Comparison of ENCODE assay signal across 1 cellular context in genomic region chr21:37232274-37233018, GRCh38.
TF ChIP-seq lines count a peak whose summit lies in the region.

No MANE protein-coding gene starts in this region.

TF ChIP-seq in GM12878, 131 proteins besides CTCF, POLR2A, EP300 and RAD21 (continued from another document):
- TF ChIP-seq SP1 (IDR thresholded peaks at IDR 0.05; ENCODE audit: low read depth, low read length) (no peak), JUNB (IDR thresholded peaks at IDR 0.05) (0 out of 2 replicates have a peak, but pooled peaks have one; percentile 37), IKZF1 (conservative IDR thresholded peaks at IDR 0.05) (peak; percentile 89), CREB1 (IDR thresholded peaks at IDR 0.05; ENCODE audit: low read depth) (peak; percentile 32; the same call in 1 of the 2 replicates), MXI1 (IDR thresholded peaks at IDR 0.05; ENCODE audit: low read depth, low read length) (no peak), NR2F1 (conservative IDR thresholded peaks at IDR 0.05) (peak; percentile 91), PKNOX1 (IDR thresholded peaks at IDR 0.05) (no peak), MYC (IDR thresholded peaks at IDR 0.05; ENCODE audit: insufficient read depth, insufficient read length, insufficient replicate concordance, low read length, severe bottlenecking) (no peak), ASH2L (IDR thresholded peaks at IDR 0.05; ENCODE audit: borderline replicate concordance, low read depth) (no peak), DPF2 (IDR thresholded peaks at IDR 0.05) (0 out of 2 replicates have a peak, but pooled peaks have one; percentile 65), ZBTB4 (CRISPR knock-in tag; IDR thresholded peaks at IDR 0.05) (no peak), SREBF2 (IDR thresholded peaks at IDR 0.05; ENCODE audit: low read length) (no peak), ETV6 (conservative IDR thresholded peaks at IDR 0.05 in 1 of 2, IDR thresholded peaks at IDR 0.05 in 1 of 2; ENCODE audit: borderline replicate concordance in 1 of 2, low read depth in 1 of 2) (peak in 1 of 2 experiments; percentile 70; a peak in 2 of 4 replicates), TBL1XR1 (IDR thresholded peaks at IDR 0.05; ENCODE audit: low read depth, low read length) (no peak; the same call in 1 of the 2 replicates), CBFB (IDR thresholded peaks at IDR 0.05; ENCODE audit: low read depth) (no peak), RAD51 (IDR thresholded peaks at IDR 0.05) (no peak), SKIL (IDR thresholded peaks at IDR 0.05; ENCODE audit: low read depth, poor library complexity, severe bottlenecking) (peak; percentile 78), ELK1 (IDR thresholded peaks at IDR 0.05; ENCODE audit: low read depth, low read length) (no peak), IKZF2 (IDR thresholded peaks at IDR 0.05) (peak; percentile 88), NBN (IDR thresholded peaks at IDR 0.05) (no peak), MYB (IDR thresholded peaks at IDR 0.05; ENCODE audit: borderline replicate concordance, low read depth, low read length) (no peak), NFIC (IDR thresholded peaks at IDR 0.05; ENCODE audit: low read depth, low read length) (peak; percentile 67; the same call in 1 of the 2 replicates), SIX5 (IDR thresholded peaks at IDR 0.05; ENCODE audit: low read depth, low read length, severe bottlenecking) (no peak), BHLHE40 (IDR thresholded peaks at IDR 0.05; ENCODE audit: borderline replicate concordance in 1 of 2, low read depth in 2 of 2, low read length in 1 of 2) (peak; percentile 84 to 85), RELB (IDR thresholded peaks at IDR 0.05; ENCODE audit: low read depth) (peak; percentile 86), MTA2 (IDR thresholded peaks at IDR 0.05; ENCODE audit: low read depth) (peak; percentile 53; the same call in 1 of the 2 replicates), PBX3 (IDR thresholded peaks at IDR 0.05; ENCODE audit: insufficient replicate concordance, low read depth, low read length) (no peak), EED (IDR thresholded peaks at IDR 0.05; ENCODE audit: low read depth) (peak; percentile 94), IRF4 (IDR thresholded peaks at IDR 0.05; ENCODE audit: low read depth, low read length) (peak; percentile 72; the same call in 1 of the 2 replicates), USF2 (IDR thresholded peaks at IDR 0.05; ENCODE audit: borderline replicate concordance, low read depth, low read length) (no peak), CREM (IDR thresholded peaks at IDR 0.05; ENCODE audit: low read depth) (peak; percentile 45; the same call in 1 of the 2 replicates), ZNF687 (IDR thresholded peaks at IDR 0.05) (no peak), PML (IDR thresholded peaks at IDR 0.05; ENCODE audit: low read length) (no peak), CHD1 (IDR thresholded peaks at IDR 0.05; ENCODE audit: low read depth, low read length) (no peak), MAX (IDR thresholded peaks at IDR 0.05; ENCODE audit: low read depth, low read length) (no peak)
